ENCODE assay signal across 16 cellular contexts in genomic region chr13:114173753-114174152, GRCh38. TPM values are rescaled to one million over a fixed set of nuclear protein-coding genes. Genes with fewer than 3 reads are reported as not detected.
"Had no signal": no experiment of that assay in that cellular context is flagged by ENCODE, and none has a peak within 500 bp of the region (broad histone marks: within the 10 kb centered on the region; RNA-seq: fewer than 3 reads in every experiment).

No MANE protein-coding gene starts in this region.

- H3K27ac Mint-ChIP-seq: nephron had no signal

- H3K4me3 Mint-ChIP-seq: nephron had no signal

- DNase-seq: activated CD4-positive, alpha-beta T cell treated with anti-CD3 and anti-CD28 coated beads, Interleukin-2, amount 50 U/mL, for 1 hour; activated CD4-positive, CD25-positive, alpha-beta regulatory T cell; activated gamma-delta T cell treated with Interleukin-2 at 50 U/mL for 16 hours; caudate nucleus; colonic mucosa; effector CD8-positive, alpha-beta T cell; head of caudate nucleus; islet precursor cell; psoas muscle; stimulated activated naive CD8-positive, alpha-beta T cell treated with anti-CD3 and anti-CD28 coated beads, Interleukin-15, Interleukin-2, amounts not matched to agents 100 U/mL and 50 U/mL, for 24 hours; T-helper 2 cell; uterus had no signal

- ATAC-seq: left lobe of liver; psoas muscle; sciatic nerve; stimulated activated naive CD8-positive, alpha-beta T cell treated with anti-CD3 and anti-CD28 coated beads, Interleukin-15, Interleukin-2, amounts not matched to agents 100 U/mL and 50 U/mL, for 24 hours had no signal

RNA-seq across cellular contexts. Expression of gene CFAP97D2, which starts 5.3 kb away (rescaled TPM):
- total RNA-seq: colonic mucosa, left lobe of liver, osteoblast, psoas muscle, sciatic nerve, uterus had no signal
